ENCODE assay signal across 18 cellular contexts in genomic region chr6:35230498-35230897, GRCh38.
"Had no signal": no experiment of that assay in that cellular context is flagged by ENCODE, and none has a peak within 500 bp of the region (broad histone marks: within the 10 kb centered on the region; RNA-seq: fewer than 3 reads in every experiment).

No MANE protein-coding gene starts in this region.

- H3K27ac ChIP-seq: psoas muscle, right atrium auricular region, transverse colon, vagina had no signal

- H3K4me3 Mint-ChIP-seq: activated CD8-positive, alpha-beta T cell treated with anti-CD3 and anti-CD28 coated beads, Interleukin-2, amount 10 ng/mL, durations not matched to agents 7 days and 5 days; activated naive CD8-positive, alpha-beta T cell; natural killer cell; stimulated activated naive CD8-positive, alpha-beta T cell treated with anti-CD3 and anti-CD28 coated beads, Interleukin-15, Interleukin-2, amounts not matched to agents 100 ng/mL and 50 ng/mL, for 24 hours had no signal

- H3K4me3 ChIP-seq: psoas muscle, right atrium auricular region, transverse colon, vagina had no signal

- DNase-seq: activated CD4-positive, alpha-beta T cell treated with anti-CD3 and anti-CD28 coated beads for 1 hour; activated CD4-positive, alpha-beta T cell treated with anti-CD3 and anti-CD28 coated beads, Interleukin-2, amount 50 U/mL, for 1 hour; activated CD8-positive, alpha-beta T cell treated with anti-CD3 and anti-CD28 coated beads, Interleukin-2, amount 10 ng/mL, durations not matched to agents 7 days and 5 days; activated gamma-delta T cell treated with Interleukin-2 at 50 U/mL for 16 hours; amniotic stem cell; dermis blood vessel endothelial cell; effector CD8-positive, alpha-beta T cell; foreskin melanocyte; natural killer cell; psoas muscle; stimulated activated CD4-positive, alpha-beta T cell treated with anti-CD3 and anti-CD28 coated beads, Interleukin-12 subunit alpha, Interleukin-12 subunit beta, amount 100 ng/mL, for 4 hours; stimulated activated CD4-positive, alpha-beta T cell treated with anti-CD3 and anti-CD28 coated beads, Interleukin-4, amount 100 ng/mL, for 4 hours; T-helper 1 cell; transverse colon had no signal

- H3K36me3 Mint-ChIP-seq: natural killer cell had no signal

- ATAC-seq: activated CD8-positive, alpha-beta T cell treated with anti-CD3 and anti-CD28 coated beads, Interleukin-2, amount 10 ng/mL, durations not matched to agents 7 days and 5 days; natural killer cell; psoas muscle had no signal

- H3K36me3 ChIP-seq: right atrium auricular region, transverse colon, vagina had no signal

- H3K4me1 ChIP-seq: psoas muscle had no signal

- H3K27me3 Mint-ChIP-seq: activated naive CD8-positive, alpha-beta T cell; stimulated activated naive CD8-positive, alpha-beta T cell treated with anti-CD3 and anti-CD28 coated beads, Interleukin-15, Interleukin-2, amounts not matched to agents 100 ng/mL and 50 ng/mL, for 24 hours had no signal

- H3K9me3 ChIP-seq: psoas muscle, right atrium auricular region, transverse colon, vagina had no signal

- H3K9me3 Mint-ChIP-seq: natural killer cell; stimulated activated naive CD8-positive, alpha-beta T cell treated with anti-CD3 and anti-CD28 coated beads, Interleukin-15, Interleukin-2, amounts not matched to agents 100 ng/mL and 50 ng/mL, for 24 hours had no signal

- H3K27ac Mint-ChIP-seq: activated CD8-positive, alpha-beta T cell treated with anti-CD3 and anti-CD28 coated beads, Interleukin-2, amount 10 ng/mL, durations not matched to agents 7 days and 5 days; activated naive CD8-positive, alpha-beta T cell; natural killer cell; stimulated activated naive CD8-positive, alpha-beta T cell treated with anti-CD3 and anti-CD28 coated beads, Interleukin-15, Interleukin-2, amounts not matched to agents 100 ng/mL and 50 ng/mL, for 24 hours had no signal

- H3K27me3 ChIP-seq: right atrium auricular region, transverse colon, vagina had no signal
